Comparison of ENCODE assay signal across 37 cellular contexts in the genomic region with DNA sequence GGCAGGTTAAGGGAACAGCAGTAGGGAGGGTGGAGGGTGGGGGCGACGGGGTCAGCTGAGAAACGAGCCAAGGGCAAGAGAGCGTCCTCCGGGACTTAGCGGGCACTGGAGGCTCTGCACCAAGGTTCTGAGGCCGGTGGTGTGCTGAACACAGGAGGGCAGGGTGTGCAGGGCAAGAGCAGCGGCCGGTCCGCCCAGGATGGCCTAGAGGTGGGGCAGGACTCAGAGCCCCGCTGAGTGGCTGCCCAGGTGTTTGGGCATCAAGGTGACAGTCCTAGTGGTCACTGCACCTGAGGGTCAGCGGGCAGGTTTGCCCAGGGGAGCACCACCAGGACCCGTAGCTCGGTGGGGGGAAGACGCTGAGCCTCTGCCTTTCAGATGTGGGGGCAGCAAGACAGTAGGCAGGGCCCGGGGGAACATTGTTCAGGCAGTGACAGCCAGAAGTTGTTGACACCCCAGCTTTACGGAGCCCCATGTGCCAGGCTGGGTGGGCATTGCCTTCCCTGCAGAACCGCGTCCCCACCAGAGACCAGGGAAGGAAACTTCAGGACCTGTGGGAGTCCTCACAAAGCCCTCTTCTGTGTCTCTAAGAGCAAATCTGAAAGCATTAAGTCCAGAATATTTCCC. TPM values are rescaled to one million over a fixed set of nuclear protein-coding genes. Genes with fewer than 3 reads are reported as not detected.
"Had no signal": no experiment of that assay in that cellular context is flagged by ENCODE, and none has a peak within 500 bp of the region (broad histone marks: within the 10 kb centered on the region; RNA-seq: fewer than 3 reads in every experiment).

No MANE protein-coding gene starts in this region.

- H3K27ac ChIP-seq: adrenal gland, body of pancreas, KMS-11, RWPE1, SJCRH30, SK-N-MC had no signal

- H3K4me1 Mint-ChIP-seq: activated CD4-positive, alpha-beta memory T cell treated with anti-CD3 and anti-CD28 coated beads, Interleukin-2, amount 10 ng/mL, durations not matched to agents 7 days and 5 days had no signal

- H3K4me3 ChIP-seq: adrenal gland, body of pancreas, SJCRH30, SK-N-MC had no signal

- H3K9me3 Mint-ChIP-seq: activated CD4-positive, alpha-beta memory T cell treated with anti-CD3 and anti-CD28 coated beads, Interleukin-2, amount 10 ng/mL, durations not matched to agents 7 days and 5 days; activated naive CD4-positive, alpha-beta T cell treated with anti-CD3 and anti-CD28 coated beads for 36 hours; activated naive CD4-positive, alpha-beta T cell treated with anti-CD3 and anti-CD28 coated beads, Interleukin-2, amount 50 U/mL, for 72 hours; activated T-cell treated with anti-CD3 and anti-CD28 coated beads, Interleukin-2, amount 50 U/mL, for 4 hours; activated T-helper 1 cell treated with anti-CD3 and anti-CD28 coated beads, Interleukin-12 subunit alpha, Interleukin-12 subunit beta, Interleukin-2, Interleukin-4 antibody, amounts not matched to agents 30 ng/mL and 10 ng/mL and 1 ng/mL, durations not matched to agents 14 hours and 24 hours and 36 hours had no signal

- FAIRE-seq: astrocyte, bronchial epithelial cell, RCC 7860 had no signal

- H3K27ac Mint-ChIP-seq: activated CD4-positive, alpha-beta memory T cell treated with anti-CD3 and anti-CD28 coated beads, Interleukin-2, amount 10 ng/mL, durations not matched to agents 7 days and 5 days; activated naive CD4-positive, alpha-beta T cell treated with anti-CD3 and anti-CD28 coated beads for 36 hours; activated naive CD4-positive, alpha-beta T cell treated with anti-CD3 and anti-CD28 coated beads, Interleukin-2, amount 50 U/mL, for 72 hours; activated T-helper 1 cell treated with anti-CD3 and anti-CD28 coated beads, Interleukin-12 subunit alpha, Interleukin-12 subunit beta, Interleukin-2, Interleukin-4 antibody, amounts not matched to agents 30 ng/mL and 10 ng/mL and 1 ng/mL, durations not matched to agents 14 hours and 24 hours and 36 hours had no signal

- H3K9ac ChIP-seq: KMS-11 had no signal

- DNase-seq: activated CD4-positive, alpha-beta memory T cell treated with anti-CD3 and anti-CD28 coated beads, Interleukin-2, amount 10 ng/mL, durations not matched to agents 7 days and 5 days; activated CD4-positive, alpha-beta T cell treated with anti-CD3 and anti-CD28 coated beads for 4 hours; activated CD4-positive, CD25-positive, alpha-beta regulatory T cell treated with anti-CD3 and anti-CD28 coated beads, Interleukin-2, amount 50 U/mL, for 72 hours; activated CD8-positive, alpha-beta memory T cell treated with anti-CD3 and anti-CD28 coated beads, Interleukin-2, amount 50 U/mL, for 4 hours; activated gamma-delta T cell treated with Interleukin-2 at 50 U/mL for 16 hours; activated naive CD4-positive, alpha-beta T cell treated with anti-CD3 and anti-CD28 coated beads for 36 hours; activated T-cell treated with anti-CD3 and anti-CD28 coated beads for 4 hours; activated T-cell treated with anti-CD3 and anti-CD28 coated beads, Interleukin-2, amount 50 U/mL, for 4 hours; adrenal gland; body of pancreas; caudate nucleus; MM.1S; MV-4-11; NCI-H1092; NCI-H1436 treated with DMSO at 0.1 percent for 48 hours; NCI-H1694 treated with DMSO at 0.1 percent for 48 hours; NCI-H2029; NCI-H345; NCI-H524 treated with DMSO at 0.1 percent for 48 hours; NCI-H748 treated with DMSO at 0.1 percent for 48 hours; NK-92 treated with Interleukin-12 subunit alpha and Interleukin-12 subunit beta, amount 100 ng/mL, for 24 hours; PC-3; T1000 had no signal

- H3K4me2 ChIP-seq: KMS-11 had no signal

- H3K36me3 Mint-ChIP-seq: activated naive CD4-positive, alpha-beta T cell treated with anti-CD3 and anti-CD28 coated beads, Interleukin-2, amount 50 U/mL, for 72 hours had no signal

- H3K27me3 ChIP-seq: SJCRH30 had no signal

- ATAC-seq: activated naive CD4-positive, alpha-beta T cell treated with anti-CD3 and anti-CD28 coated beads, Interleukin-2, amount 50 U/mL, for 72 hours; activated T-cell treated with anti-CD3 and anti-CD28 coated beads, Interleukin-2, amount 50 U/mL, for 4 hours; body of pancreas; PC-3; Right ventricle myocardium inferior had no signal

- H3K36me3 ChIP-seq: adrenal gland, SJCRH30 had no signal

- H3K9me3 ChIP-seq: adrenal gland, body of pancreas, SJCRH30 had no signal

- H3K4me3 Mint-ChIP-seq: activated CD4-positive, alpha-beta memory T cell treated with anti-CD3 and anti-CD28 coated beads, Interleukin-2, amount 10 ng/mL, durations not matched to agents 7 days and 5 days; activated naive CD4-positive, alpha-beta T cell treated with anti-CD3 and anti-CD28 coated beads for 36 hours; activated T-cell treated with anti-CD3 and anti-CD28 coated beads, Interleukin-2, amount 50 U/mL, for 4 hours; activated T-helper 1 cell treated with anti-CD3 and anti-CD28 coated beads, Interleukin-12 subunit alpha, Interleukin-12 subunit beta, Interleukin-2, Interleukin-4 antibody, amounts not matched to agents 30 ng/mL and 10 ng/mL and 1 ng/mL, durations not matched to agents 14 hours and 24 hours and 36 hours had no signal

RNA-seq across cellular contexts. Expression of a gene that starts 4.5 kb away (rescaled TPM):
- total RNA-seq: activated CD4-positive, alpha-beta memory T cell treated with anti-CD3 and anti-CD28 coated beads, Interleukin-2, amount 10 ng/mL, durations not matched to agents 7 days and 5 days; activated naive CD4-positive, alpha-beta T cell treated with anti-CD3 and anti-CD28 coated beads for 36 hours; activated naive CD4-positive, alpha-beta T cell treated with anti-CD3 and anti-CD28 coated beads, Interleukin-2, amount 50 U/mL, for 72 hours; activated T-cell treated with anti-CD3 and anti-CD28 coated beads, Interleukin-2, amount 50 U/mL, for 4 hours; activated T-helper 1 cell treated with anti-CD3 and anti-CD28 coated beads, Interleukin-12 subunit alpha, Interleukin-12 subunit beta, Interleukin-2, Interleukin-4 antibody, amounts not matched to agents 30 ng/mL and 10 ng/mL and 1 ng/mL, durations not matched to agents 14 hours and 24 hours and 36 hours; adrenal gland; astrocyte; body of pancreas; bronchial epithelial cell; LHCN-M2; NCI-H460; PC-3; Right ventricle myocardium inferior; SJCRH30; T-helper 1 cell treated with Interleukin-12 subunit alpha and Interleukin-12 subunit beta and Interleukin-4 antibody, amounts not matched to agents 30 ng/mL and 1 ng/mL, for 36 hours; T-helper 2 cell treated with Interferon-gamma antibody and Interleukin-4, amounts not matched to agents 100 ng/mL and 5 ng/mL, for 36 hours had no signal
- polyA plus RNA-seq: adrenal gland had no signal

RNA-seq across cellular contexts. Expression of a gene that starts 22.6 kb away (rescaled TPM):
- total RNA-seq: activated T-helper 1 cell treated with anti-CD3 and anti-CD28 coated beads, Interleukin-12 subunit alpha, Interleukin-12 subunit beta, Interleukin-2, Interleukin-4 antibody, amounts not matched to agents 30 ng/mL and 10 ng/mL and 1 ng/mL, durations not matched to agents 14 hours and 24 hours and 36 hours; adrenal gland; body of pancreas; bronchial epithelial cell; LHCN-M2; NCI-H460 had no signal

RNA-seq across cellular contexts. Expression of a gene that starts 27.2 kb away (rescaled TPM):
- total RNA-seq: activated CD4-positive, alpha-beta memory T cell treated with anti-CD3 and anti-CD28 coated beads, Interleukin-2, amount 10 ng/mL, durations not matched to agents 7 days and 5 days; activated naive CD4-positive, alpha-beta T cell treated with anti-CD3 and anti-CD28 coated beads for 36 hours; activated naive CD4-positive, alpha-beta T cell treated with anti-CD3 and anti-CD28 coated beads, Interleukin-2, amount 50 U/mL, for 72 hours; activated T-cell treated with anti-CD3 and anti-CD28 coated beads, Interleukin-2, amount 50 U/mL, for 4 hours; activated T-helper 1 cell treated with anti-CD3 and anti-CD28 coated beads, Interleukin-12 subunit alpha, Interleukin-12 subunit beta, Interleukin-2, Interleukin-4 antibody, amounts not matched to agents 30 ng/mL and 10 ng/mL and 1 ng/mL, durations not matched to agents 14 hours and 24 hours and 36 hours; Right ventricle myocardium inferior; SJCRH30; T-helper 1 cell treated with Interleukin-12 subunit alpha and Interleukin-12 subunit beta and Interleukin-4 antibody, amounts not matched to agents 30 ng/mL and 1 ng/mL, for 36 hours; T-helper 2 cell treated with Interferon-gamma antibody and Interleukin-4, amounts not matched to agents 100 ng/mL and 5 ng/mL, for 36 hours had no signal

RNA-seq across cellular contexts. Expression of a gene that starts 50.1 kb away (rescaled TPM):
- total RNA-seq: activated CD4-positive, alpha-beta memory T cell treated with anti-CD3 and anti-CD28 coated beads, Interleukin-2, amount 10 ng/mL, durations not matched to agents 7 days and 5 days; activated T-helper 1 cell treated with anti-CD3 and anti-CD28 coated beads, Interleukin-12 subunit alpha, Interleukin-12 subunit beta, Interleukin-2, Interleukin-4 antibody, amounts not matched to agents 30 ng/mL and 10 ng/mL and 1 ng/mL, durations not matched to agents 14 hours and 24 hours and 36 hours; adrenal gland; astrocyte; body of pancreas; bronchial epithelial cell; LHCN-M2; NCI-H460; Right ventricle myocardium inferior; SJCRH30; T-helper 1 cell treated with Interleukin-12 subunit alpha and Interleukin-12 subunit beta and Interleukin-4 antibody, amounts not matched to agents 30 ng/mL and 1 ng/mL, for 36 hours; T-helper 2 cell treated with Interferon-gamma antibody and Interleukin-4, amounts not matched to agents 100 ng/mL and 5 ng/mL, for 36 hours had no signal
- polyA plus RNA-seq: adrenal gland had no signal
